8 cellular contexts compared by ENCODE assay signal in the genomic region with DNA sequence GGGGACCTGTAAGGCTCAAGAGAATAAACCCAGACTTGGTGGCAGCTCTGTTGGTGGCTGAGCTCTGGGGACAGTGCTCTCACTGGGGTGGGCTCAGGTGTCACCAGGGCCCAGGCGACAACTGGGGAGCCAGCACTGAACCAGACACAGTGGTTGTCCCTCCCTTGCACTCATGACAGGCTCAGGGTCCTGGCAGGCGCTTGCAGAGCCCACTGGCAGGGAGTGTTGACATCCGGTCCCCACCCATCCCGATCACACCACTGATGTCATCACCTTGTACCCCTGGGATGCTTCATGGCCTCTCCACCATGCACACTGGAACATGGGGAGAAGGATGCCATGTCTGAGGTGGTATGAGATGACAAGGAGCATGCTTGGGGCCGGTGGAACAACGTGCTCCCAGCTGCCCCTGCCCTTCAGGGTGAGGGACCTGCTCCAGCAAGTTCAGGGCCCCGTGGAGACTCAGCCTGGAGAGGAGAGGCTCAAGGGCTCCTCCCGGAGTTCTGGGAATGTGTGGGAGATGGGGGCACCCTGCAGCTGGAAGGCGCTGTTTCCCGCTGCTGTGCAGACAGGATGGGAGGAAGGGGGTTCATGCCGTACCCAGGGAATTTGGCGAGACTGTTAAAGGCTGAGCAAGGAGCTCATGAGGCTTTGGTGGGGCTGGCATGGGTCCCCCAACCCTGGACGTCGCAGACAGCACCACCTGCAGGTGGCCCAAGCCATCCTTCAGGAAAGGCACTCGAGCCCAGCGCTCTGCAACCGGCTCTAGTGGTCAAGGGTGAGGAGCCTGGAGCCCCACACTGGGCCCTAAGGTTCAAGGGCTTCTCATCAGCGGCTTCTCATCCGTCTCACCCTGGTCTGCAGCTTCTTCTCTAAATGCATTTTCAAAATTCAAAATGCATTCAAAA.
DNase-seq lines count a peak whose midpoint lies in the region; ATAC-seq, FAIRE-seq and TF ChIP-seq lines count a peak whose summit lies in the region.
"Not testable (repeated sequence)": the region's sequence is repeated elsewhere in the genome, so short reads cannot be mapped to it uniquely, and the experiment has no call there.

No MANE protein-coding gene starts in this region.

- H3K4me1 ChIP-seq in GM23338 (ENCODE audit: insufficient read depth); neuronal stem cell (ENCODE audit: control insufficient read depth in 2 of 2, insufficient read depth in 1 of 2, low read depth in 1 of 2, low read length in 2 of 2); smooth muscle cell (ENCODE audit: low read depth): not testable (repeated sequence)
- H3K4me1 ChIP-seq in PC-3 (ENCODE audit: insufficient read depth, low read length) (peaks cover 64% of the 10 kb centered on the region), astrocyte (ENCODE audit: insufficient read depth, low read length) (peaks cover 60% of the 10 kb centered on the region), foreskin keratinocyte (peaks cover 11% of the 10 kb centered on the region)

- H3K14ac ChIP-seq in neuronal stem cell (ENCODE audit: low read length), result peak overlapping the region; percentile 71

- H3K36me3 ChIP-seq in GM23338 (ENCODE audit: insufficient read depth); PC-3 (ENCODE audit: low read depth, low read length); astrocyte (ENCODE audit: insufficient read depth, low read length); neuronal stem cell (replicated peaks in 1 of 2; ENCODE audit: control insufficient read depth in 2 of 2, insufficient read depth in 2 of 2, low read length in 2 of 2); smooth muscle cell (ENCODE audit: low read depth): not testable (repeated sequence)

- H3K27ac ChIP-seq in AG04450 (ENCODE audit: low read depth, low read length) (peak overlapping the region; percentile 96), PC-3 (ENCODE audit: low read length) (peak overlapping the region; percentile 100), astrocyte (ENCODE audit: low read depth, low read length) (peak overlapping the region; percentile 99), coronary artery (peak overlapping the region in 1 of 2 donors; percentile 48), foreskin keratinocyte (peak overlapping the region; percentile 92), smooth muscle cell (ENCODE audit: low read depth) (peak overlapping the region; percentile 98)
- not testable (repeated sequence) for H3K27ac ChIP-seq in GM23338 (ENCODE audit: low read depth); neuronal stem cell (replicated peaks; ENCODE audit: low read length)

- not testable (repeated sequence) for H3K4me2 ChIP-seq in GM23338; PC-3 (ENCODE audit: low read length); neuronal stem cell (ENCODE audit: insufficient read depth, low read length, poor library complexity, severe bottlenecking)
- H3K4me2 ChIP-seq in astrocyte (ENCODE audit: low read length), result peak overlapping the region; percentile 46
- peak overlapping the region; percentile 15 for H3K4me2 ChIP-seq in smooth muscle cell

- not testable (repeated sequence) for H3K36me3 Mint-ChIP-seq in GM23338 (ENCODE audit: low read depth); astrocyte (ENCODE audit: low read depth, unreplicated experiment)

- peak overlapping the region; percentile 87 for H3K18ac ChIP-seq in neuronal stem cell (ENCODE audit: low read length)

- not testable (repeated sequence) for H2BK120ac ChIP-seq in neuronal stem cell (ENCODE audit: low read depth, low read length)

- not testable (repeated sequence) for FAIRE-seq in astrocyte (lab: Jason Lieb, UNC)

- not testable (repeated sequence) for H2BK5ac ChIP-seq in neuronal stem cell (ENCODE audit: low read length)

- not testable (repeated sequence) for H3K4ac ChIP-seq in neuronal stem cell (ENCODE audit: low read length)

- not testable (repeated sequence) for H3K9me2 ChIP-seq in GM23338 (ENCODE audit: insufficient read depth); PC-3 (replicated peaks; ENCODE audit: low read length)

- not testable (repeated sequence) for H2AFZ ChIP-seq in GM23338; PC-3 (ENCODE audit: low read length); astrocyte (ENCODE audit: low read depth, low read length); neuronal stem cell (ENCODE audit: low read length); smooth muscle cell (ENCODE audit: low read depth)

- intact Hi-C loops in PC-3 (cut with micrococcal nuclease), result loop anchor here (5.0 kb wide), 1 partner anchor 91 kb away; no protein-coding TSS in a partner anchor

- H4K20me1 ChIP-seq in GM23338 (replicated peaks; ENCODE audit: insufficient read depth); PC-3 (ENCODE audit: low read length); astrocyte (ENCODE audit: insufficient read depth, low read length); smooth muscle cell (ENCODE audit: low read depth): not testable (repeated sequence)

- TF ChIP-seq CTCF in AG04450 (IDR thresholded peaks at IDR 0.05; ENCODE audit: low read depth, low read length), result peak; percentile 19; the same call in 1 of the 2 replicates
- peak; percentile 36 to 65 for TF ChIP-seq CTCF in GM23338 (conservative IDR thresholded peaks at IDR 0.05; ENCODE audit: low read depth in 2 of 2)
- peak; percentile 25; the same call in 1 of the 2 replicates for TF ChIP-seq CTCF in PC-3 (conservative IDR thresholded peaks at IDR 0.05; ENCODE audit: low read depth, low read length)
- not testable (repeated sequence) for TF ChIP-seq CTCF in astrocyte (IDR thresholded peaks at IDR 0.05; ENCODE audit: insufficient read depth, low read depth, low read length); coronary artery (IDR thresholded peaks at IDR 0.05); foreskin keratinocyte (conservative IDR thresholded peaks at IDR 0.05); smooth muscle cell (IDR thresholded peaks at IDR 0.05; ENCODE audit: borderline replicate concordance, insufficient read depth, poor library complexity, severe bottlenecking)

- BruUV-seq in PC-3 (replicated peaks; lab: Mats Ljungman, UMichigan), result not testable (repeated sequence)

- not testable (repeated sequence) for H2BK15ac ChIP-seq in neuronal stem cell (ENCODE audit: low read length)

- H2AK5ac ChIP-seq in neuronal stem cell (ENCODE audit: low read depth, low read length), result not testable (repeated sequence)

- H4K8ac ChIP-seq in neuronal stem cell (ENCODE audit: low read depth, low read length), result not testable (repeated sequence)

- H3K27me3 Mint-ChIP-seq in GM23338 (ENCODE audit: insufficient read depth, low read depth, poor library complexity); astrocyte (ENCODE audit: low read depth, unreplicated experiment): not testable (repeated sequence)

- not testable (repeated sequence) for H3K79me2 ChIP-seq in GM23338 (replicated peaks; ENCODE audit: insufficient read depth); PC-3 (ENCODE audit: low read length); astrocyte (ENCODE audit: insufficient read depth, low read length); smooth muscle cell (ENCODE audit: low read depth)

- peak overlapping the region; percentile 94 for H3K9ac ChIP-seq in PC-3 (ENCODE audit: low read length)
- peak overlapping the region; percentile 79 for H3K9ac ChIP-seq in astrocyte (ENCODE audit: low read length)
- not testable (repeated sequence) for H3K9ac ChIP-seq in neuronal stem cell (ENCODE audit: low read depth, low read length, poor library complexity)
- H3K9ac ChIP-seq in smooth muscle cell (ENCODE audit: low read depth), result peak overlapping the region; percentile 43

- not testable (repeated sequence) for H2BK12ac ChIP-seq in neuronal stem cell (ENCODE audit: low read length)

- CTCF ChIA-PET in AG04450 (lab: Charles Lee); PC-3 (lab: Charles Lee): not testable (repeated sequence)

- POLR2A ChIA-PET in AG04450 (lab: Yijun Ruan, JAX), result interaction anchor here (1.3 to 1.4 kb wide), 2 partner anchors 63 to 65 kb away, joined by 4 read pairs; no protein-coding TSS in a partner anchor
- POLR2A ChIA-PET in PC-3 (lab: Charles Lee; ENCODE audit: unreplicated experiment), result not testable (repeated sequence)

- not testable (repeated sequence) for H3K9me3 ChIP-seq in AG04450 (ENCODE audit: control insufficient read depth, insufficient read depth, low read length); PC-3 (ENCODE audit: low read length); astrocyte (ENCODE audit: insufficient read depth, low read depth, low read length); neuronal stem cell (replicated peaks in 1 of 2; ENCODE audit: control insufficient read depth in 2 of 2, insufficient read depth in 1 of 2, low read depth in 1 of 2, low read length in 2 of 2); smooth muscle cell (replicated peaks; ENCODE audit: low read depth)

- H3K27ac Mint-ChIP-seq in GM23338; astrocyte (ENCODE audit: unreplicated experiment): not testable (repeated sequence)

- DNase-seq in AG04450 (ENCODE audit: low read depth, low spot score); PC-3; astrocyte (ENCODE audit: low read depth); foreskin keratinocyte; neuronal stem cell (ENCODE audit: low spot score); smooth muscle cell (lab: John Stamatoyannopoulos, UW; ENCODE audit: unreplicated experiment): not testable (repeated sequence)
- DNase-seq in GM23338 (ENCODE audit: low spot score), result peak; percentile 51
- peak; percentile 73 for DNase-seq in coronary artery (ENCODE audit: low spot score)

- peaks cover 12% of the 10 kb centered on the region; the same call in 2 of the 3 replicates for H3K9me3 Mint-ChIP-seq in GM23338
- not testable (repeated sequence) for H3K9me3 Mint-ChIP-seq in astrocyte (ENCODE audit: unreplicated experiment)

- H3K4me3 Mint-ChIP-seq in GM23338; astrocyte (ENCODE audit: unreplicated experiment): not testable (repeated sequence)

- peak; percentile 91 for ATAC-seq in GM23338
- ATAC-seq in PC-3, foreskin keratinocyte: not testable (repeated sequence)

- not testable (repeated sequence) for H3K23ac ChIP-seq in neuronal stem cell (ENCODE audit: low read depth, low read length, poor library complexity)

- not testable (repeated sequence) for H3K4me3 ChIP-seq in AG04450 (ENCODE audit: low read depth, low read length); GM23338; PC-3 (ENCODE audit: low read length); astrocyte (ENCODE audit: insufficient read depth, low read depth, low read length); coronary artery; neuronal stem cell (ENCODE audit: low read length in 2 of 2); smooth muscle cell

- H4K91ac ChIP-seq in neuronal stem cell (ENCODE audit: low read depth, low read length, poor library complexity), result not testable (repeated sequence)

- H3K27me3 ChIP-seq in AG04450 (ENCODE audit: control insufficient read depth, insufficient read depth, low read length); GM23338 (ENCODE audit: insufficient read depth); PC-3 (ENCODE audit: low read length); astrocyte (ENCODE audit: insufficient read depth, low read length); foreskin keratinocyte; neuronal stem cell (ENCODE audit: control insufficient read depth in 3 of 3, insufficient read depth in 3 of 3, low read depth in 1 of 3, low read length in 3 of 3); smooth muscle cell (ENCODE audit: low read depth): not testable (repeated sequence)

- not testable (repeated sequence) for H3K4me1 Mint-ChIP-seq in GM23338
- H3K4me1 Mint-ChIP-seq in astrocyte (ENCODE audit: low read depth, unreplicated experiment), result peaks cover 34% of the 10 kb centered on the region

- not testable (repeated sequence) for H3K79me1 ChIP-seq in neuronal stem cell (ENCODE audit: low read depth, low read length)

- H3F3A ChIP-seq in GM23338 (replicated peaks; ENCODE audit: low read depth); PC-3 (ENCODE audit: low read length, unreplicated experiment); smooth muscle cell (ENCODE audit: low read depth): not testable (repeated sequence)

- no CpG with 5 or more reads among the region's 19 CpGs for WGBS in neuronal stem cell (ENCODE audit: extremely low coverage in 2 of 2, insufficient read length in 2 of 2, insufficient replicate concordance in 1 of 2), 2 donors
- 93% methylated on average over 15 of the region's 19 CpGs for WGBS in smooth muscle cell (ENCODE audit: low lambda C conversion rate)
